Comparison of ENCODE assay signal across 14 cellular contexts in genomic region chr7:155233703-155234492, GRCh38.
A peak's percentile ranks its signal among the peaks of the same experiment; 100 is the strongest.
DNase-seq lines count a peak whose midpoint lies in the region; ATAC-seq, FAIRE-seq and TF ChIP-seq lines count a peak whose summit lies in the region.
"Had no signal": no experiment of that assay in that cellular context is flagged by ENCODE, and none has a peak within 500 bp of the region (broad histone marks: within the 10 kb centered on the region; RNA-seq: fewer than 3 reads in every experiment).

No MANE protein-coding gene starts in this region.

- H3K4me3 Mint-ChIP-seq in mesothelial cell of epicardium, result no peak overlapping the region

- TF ChIP-seq CTCF in A549 (IDR thresholded peaks at IDR 0.05) (no peak), brain microvascular endothelial cell (IDR thresholded peaks at IDR 0.05; ENCODE audit: low read depth, low read length, missing control alignments) (no peak), mesothelial cell of epicardium (IDR thresholded peaks at IDR 0.05; ENCODE audit: unreplicated experiment) (no peak)

- no peak for TF ChIP-seq EP300 in A549 (IDR thresholded peaks at IDR 0.05)

- DNase-seq in A549 (ENCODE audit: low read depth in 1 of 2, low spot score in 1 of 2) (peak in 1 of 2 experiments; percentile 20), HCEC 1CT (peak; percentile 8), brain microvascular endothelial cell (peak; percentile 38), mesothelial cell of epicardium (ENCODE audit: low spot score in 2 of 2, unreplicated experiment in 2 of 2) (no peak), SKM-1 treated with dmso at 0.1 percent for 144 hours (lab: John Stamatoyannopoulos, UW; ENCODE audit: unreplicated experiment) (no peak)
- DNase-seq: effector memory CD4-positive, alpha-beta T cell; mesendoderm; NCI-H2081 treated with DMSO at 0.1 percent for 48 hours; sigmoid colon; T-helper 9 cell had no signal

- no peaks in the 10 kb centered on the region for H3K9me3 Mint-ChIP-seq in mesothelial cell of epicardium

- WGBS in A549 (ENCODE audit: missing lambda C conversion rate), result 84% methylated on average over 26 of the region's 26 CpGs

- no peaks in the 10 kb centered on the region for H3K9me3 ChIP-seq in A549
- H3K9me3 ChIP-seq: sigmoid colon had no signal

- H3K27me3 ChIP-seq in brain microvascular endothelial cell (replicated peaks), result no peaks in the 10 kb centered on the region
- H3K27me3 ChIP-seq: sigmoid colon had no signal

- H3K4me3 ChIP-seq in A549 (no peak overlapping the region), brain microvascular endothelial cell (ENCODE audit: low read depth, low read length) (no peak overlapping the region)
- H3K4me3 ChIP-seq: sigmoid colon had no signal

- in situ Hi-C loops in brain microvascular endothelial cell (cut with HindIII; ENCODE audit: low pct_ligation_motif_present, low sequenced_read_pairs), result no loop called here

- FAIRE-seq in A549 (lab: Jason Lieb, UNC), result no peak
- FAIRE-seq: urothelium cell line had no signal

- peak overlapping the region; percentile 64; the same call in 2 of the 3 replicates for H3K4me2 ChIP-seq in A549

- H3K4me1 Mint-ChIP-seq in mesothelial cell of epicardium, result peaks cover 49% of the 10 kb centered on the region

- peak overlapping the region; percentile 37 for H3K27ac Mint-ChIP-seq in mesothelial cell of epicardium

- peak in 1 of 2 experiments; percentile 25; a peak in 2 of 6 replicates for ATAC-seq in A549
- ATAC-seq in GM21723 (IDR thresholded peaks at IDR 0.05; ENCODE audit: unreplicated experiment), result no peak
- no peak for ATAC-seq in HG02938 (IDR thresholded peaks at IDR 0.05; ENCODE audit: unreplicated experiment)
- no peak for ATAC-seq in GM18502 (IDR thresholded peaks at IDR 0.05; ENCODE audit: poor library complexity, unreplicated experiment)

- POLR2A ChIA-PET in A549 (lab: Yijun Ruan, JAX), result no interaction called here

- no peak for TF ChIP-seq POLR2A in A549 (IDR thresholded peaks at IDR 0.05; ENCODE audit: low read length)

- no peaks in the 10 kb centered on the region for H3K27me3 Mint-ChIP-seq in mesothelial cell of epicardium (ENCODE audit: low read depth)

- peak; percentile 25 to 30; a peak in 2 of 5 replicates for TF ChIP-seq RAD21 in A549 (conservative IDR thresholded peaks at IDR 0.05 in 1 of 2, IDR thresholded peaks at IDR 0.05 in 1 of 2)

- H3K36me3 ChIP-seq in brain microvascular endothelial cell (replicated peaks), result no peaks in the 10 kb centered on the region
- H3K36me3 ChIP-seq: sigmoid colon had no signal

- no peaks in the 10 kb centered on the region for H3K36me3 Mint-ChIP-seq in mesothelial cell of epicardium

- CTCF ChIA-PET in A549 (lab: Yijun Ruan, JAX), result interaction anchor here (1.7 kb wide), 1 partner anchor 111 kb away, joined by 5 read pairs; no protein-coding TSS in a partner anchor

- peaks cover 37% of the 10 kb centered on the region for H3K4me1 ChIP-seq in A549
- H3K4me1 ChIP-seq: sigmoid colon had no signal

- H3K27ac ChIP-seq in A549, result peak overlapping the region in 1 of 2 experiments; percentile 68; a peak in 3 of 6 replicates
- no peak overlapping the region for H3K27ac ChIP-seq in brain microvascular endothelial cell

TF ChIP-seq in A549, 52 proteins besides CTCF, POLR2A, EP300 and RAD21:
- TF ChIP-seq SREBF2 (IDR thresholded peaks at IDR 0.05) (no peak), TP53 (CRISPR knock-in tag; IDR thresholded peaks at IDR 0.05) (no peak), MAZ (IDR thresholded peaks at IDR 0.05; ENCODE audit: borderline replicate concordance, low read depth, low read length) (no peak), RFX5 (IDR thresholded peaks at IDR 0.05) (no peak), HMGXB4 (CRISPR knock-in tag; IDR thresholded peaks at IDR 0.05; ENCODE audit: borderline replicate concordance) (no peak), KDM5A (IDR thresholded peaks at IDR 0.05) (no peak), ZC3H11A (IDR thresholded peaks at IDR 0.05) (no peak), HOXB5 (CRISPR knock-in tag; IDR thresholded peaks at IDR 0.05) (no peak)
TF ChIP-seq in A549: peak in this region for 0.

Comparison
In these comparisons a context has a peak if more than half of its experiments do, and no peak if none do; other contexts are left out.
1. DNase-seq: peak in HCEC 1CT (single experiment) and brain microvascular endothelial cell (single experiment); none in mesothelial cell of epicardium (0 of 2) and SKM-1 treated with dmso at 0.1 percent for 144 hours (single experiment).